16 cellular contexts compared by ENCODE assay signal in the genomic region with DNA sequence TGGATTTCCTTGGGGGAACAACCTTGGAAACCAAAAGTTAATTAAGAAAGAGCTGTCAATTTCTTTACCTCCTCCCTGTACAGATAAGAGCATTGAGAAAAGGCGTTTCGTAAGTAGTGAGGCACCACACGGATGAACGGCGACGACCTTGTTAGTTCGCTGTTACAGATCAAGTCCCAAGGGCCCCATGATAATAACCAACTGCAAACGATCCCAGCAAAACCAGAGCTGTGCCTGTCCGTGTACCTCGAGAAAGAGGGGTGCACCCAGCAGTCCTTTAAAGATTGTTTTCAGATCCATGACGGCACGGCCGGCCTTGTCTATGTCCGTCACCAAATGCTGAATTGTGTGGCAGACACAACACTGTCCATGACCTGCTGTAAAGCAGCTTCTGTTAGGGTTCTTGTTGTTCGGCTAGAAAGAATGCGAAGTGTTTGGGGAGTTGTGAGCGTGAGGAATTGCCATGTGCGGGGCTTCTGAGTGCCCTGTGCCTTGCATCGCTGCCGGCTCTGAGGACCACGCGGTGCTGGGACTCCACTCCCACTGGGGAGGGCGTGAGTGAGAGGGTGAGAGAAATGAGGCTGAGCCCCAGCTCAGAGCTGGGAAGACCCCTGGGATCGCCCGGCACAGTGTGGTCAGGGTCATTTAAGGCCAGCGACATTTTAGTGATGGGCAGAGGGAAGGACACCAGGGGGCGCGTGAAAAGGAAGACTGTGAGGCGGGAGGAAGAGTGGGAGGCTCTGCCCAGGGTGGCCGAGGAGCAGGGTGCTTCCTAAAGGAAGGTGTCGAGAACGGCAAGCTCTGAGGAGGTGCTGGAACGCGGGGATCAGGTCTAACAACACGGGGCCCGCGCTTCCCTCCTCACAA.
A peak's percentile ranks its signal among the peaks of the same experiment; 100 is the strongest.
DNase-seq lines count a peak whose midpoint lies in the region; ATAC-seq, FAIRE-seq and TF ChIP-seq lines count a peak whose summit lies in the region.
"Had no signal": no experiment of that assay in that cellular context is flagged by ENCODE, and none has a peak within 500 bp of the region (broad histone marks: within the 10 kb centered on the region; RNA-seq: fewer than 3 reads in every experiment).

No MANE protein-coding gene starts in this region.

- DNase-seq in HCT116 (ENCODE audit: low read depth, low spot score) (no peak), H1 (ENCODE audit: low read depth in 1 of 2, low spot score in 2 of 2) (peak in 1 of 2 experiments; percentile 49), SW480 (ENCODE audit: low spot score) (no peak), hepatic stellate cell (ENCODE audit: low spot score) (no peak)
- DNase-seq in activated CD4-positive, alpha-beta T cell treated with anti-CD3 and anti-CD28 coated beads for 36 hours: no peak
- DNase-seq: DMS79, MM.1S, NCI-H1105, NCI-H1694 treated with DMSO at 0.1 percent for 48 hours, Right ventricle myocardium superior had no signal

- H3K4me3 Mint-ChIP-seq in activated CD4-positive, alpha-beta T cell treated with anti-CD3 and anti-CD28 coated beads for 36 hours: no peak overlapping the region

- peaks cover 1 to 18% (median 10%) of the 10 kb centered on the region in 10 experiments; a peak in 18 of 20 replicates for H3K4me1 ChIP-seq in BLaER1 treated with 17β-estradiol and CSF1 and Interleukin-3, amounts not matched to agents 10 nM and 100 nM
- no peaks in the 10 kb centered on the region for H3K4me1 ChIP-seq in HCT116 (ENCODE audit: control insufficient read depth in 1 of 2, insufficient read depth in 2 of 2, low read length in 2 of 2)
- peaks cover 3 to 16% (median 11%) of the 10 kb centered on the region in 4 experiments; a peak in 5 of 7 replicates for H3K4me1 ChIP-seq in H1 (replicated peaks in 1 of 4; ENCODE audit: control insufficient read depth in 3 of 4, insufficient read depth in 4 of 4, low read length in 3 of 4)
- H3K4me1 ChIP-seq in neutrophil (ENCODE audit: control insufficient read depth in 1 of 2, insufficient read depth in 1 of 2, low read depth in 1 of 2, low read length in 1 of 2): peaks cover 16 to 36% of the 10 kb centered on the region in 2 experiments

- no peaks in the 10 kb centered on the region for H4K20me1 ChIP-seq in BLaER1 treated with 17β-estradiol and CSF1 and Interleukin-3, amounts not matched to agents 10 nM and 100 nM
- H4K20me1 ChIP-seq in HCT116 (ENCODE audit: insufficient read depth) (no peaks in the 10 kb centered on the region), H1 (replicated peaks in 1 of 2; ENCODE audit: control insufficient read depth in 1 of 2, insufficient read depth in 2 of 2, low read length in 2 of 2) (no peaks in the 10 kb centered on the region)

- H3K4me2 ChIP-seq in BLaER1 treated with 17β-estradiol and CSF1 and Interleukin-3, amounts not matched to agents 10 nM and 100 nM: peak overlapping the region in 8 of 11 experiments; percentile 3 to 54 (median 20); a peak in 10 of 22 replicates
- H3K4me2 ChIP-seq in HCT116 (ENCODE audit: low read length): no peak overlapping the region
- H3K4me2 ChIP-seq in H1 (ENCODE audit: insufficient read depth in 1 of 2, low read depth in 2 of 2, low read length in 2 of 2): no peak overlapping the region

- no peak overlapping the region for H3K18ac ChIP-seq in H1 (ENCODE audit: extremely low read depth, low read length)

- TF ChIP-seq CTCF in HCT116 (IDR thresholded peaks at IDR 0.05 in 2 of 3, conservative IDR thresholded peaks at IDR 0.05 in 1 of 3; ENCODE audit: borderline replicate concordance in 1 of 3, insufficient read depth in 1 of 3, low read depth in 2 of 3, low read length in 2 of 3) (no peak), H1 (IDR thresholded peaks at IDR 0.05; ENCODE audit: control extremely low read depth in 1 of 3, insufficient read depth in 1 of 3, low read depth in 1 of 3, low read length in 3 of 3) (peak in 1 of 3 experiments; percentile 19; a peak in 1 of 4 replicates), neutrophil (IDR thresholded peaks at IDR 0.05) (no peak)

- WGBS in H1 (ENCODE audit: extremely low coverage in 1 of 2, insufficient coverage in 1 of 2, insufficient read length in 1 of 2, insufficient replicate concordance in 2 of 2, low coverage in 1 of 2, low lambda C conversion rate in 2 of 2, missing lambda C conversion rate in 1 of 2), 2 experiments: 89% methylated on average over 37 of the region's 37 CpGs; no CpG with 5 or more reads in 1 of the 2 experiments

- H3K9me3 Mint-ChIP-seq in activated CD4-positive, alpha-beta T cell treated with anti-CD3 and anti-CD28 coated beads for 36 hours (ENCODE audit: low read depth): no peaks in the 10 kb centered on the region

- no peak overlapping the region for H3K56ac ChIP-seq in H1 (replicated peaks; ENCODE audit: insufficient read length, low read depth, low read length)

- H3K27me3 ChIP-seq in BLaER1 treated with 17β-estradiol and CSF1 and Interleukin-3, amounts not matched to agents 10 nM and 100 nM: no peaks in the 10 kb centered on the region
- H3K27me3 ChIP-seq in HCT116 (ENCODE audit: insufficient read depth, low read length) (no peaks in the 10 kb centered on the region), H1 (replicated peaks in 1 of 4; ENCODE audit: control insufficient read depth in 3 of 4, extremely low read depth in 1 of 4, insufficient read depth in 3 of 4, low read length in 3 of 4) (no peaks in the 10 kb centered on the region), neutrophil (no peaks in the 10 kb centered on the region)

- no peak overlapping the region for H3K9ac ChIP-seq in BLaER1 treated with 17β-estradiol and CSF1 and Interleukin-3, amounts not matched to agents 10 nM and 100 nM
- H3K9ac ChIP-seq in HCT116 (ENCODE audit: low read length) (no peak overlapping the region), H1 (replicated peaks in 1 of 4; ENCODE audit: extremely low read depth in 1 of 4, low read depth in 3 of 4, low read length in 3 of 4) (no peak overlapping the region)

- RAD21 ChIA-PET in HCT116 (lab: Charles Lee; ENCODE audit: low non-redundant PET in 1 of 2, low total read pairs in 2 of 2, uncharacterized antibody in 2 of 2, unreplicated experiment in 2 of 2): no interaction called here

- no peak overlapping the region for H3K23ac ChIP-seq in H1 (ENCODE audit: insufficient read length)

- no peaks in the 10 kb centered on the region for H3K9me3 ChIP-seq in BLaER1 treated with 17β-estradiol and CSF1 and Interleukin-3, amounts not matched to agents 10 nM and 100 nM (replicated peaks in 1 of 11)
- H3K9me3 ChIP-seq in HCT116 (ENCODE audit: control insufficient read depth in 1 of 2, insufficient read depth in 1 of 2, low read depth in 1 of 2, low read length in 2 of 2) (no peaks in the 10 kb centered on the region), H1 (ENCODE audit: insufficient read depth in 2 of 2, low read depth in 1 of 2, low read length in 1 of 2) (no peaks in the 10 kb centered on the region), neutrophil (no peaks in the 10 kb centered on the region)

- FAIRE-seq in H1 (lab: Jason Lieb, UNC): no peak
- FAIRE-seq: GM12892, GM18507, H54 had no signal

- H3K27ac Mint-ChIP-seq in activated CD4-positive, alpha-beta T cell treated with anti-CD3 and anti-CD28 coated beads for 36 hours: no peak overlapping the region

- TF ChIP-seq POLR2A in HCT116 (IDR thresholded peaks at IDR 0.05; ENCODE audit: borderline replicate concordance, extremely low read depth, insufficient read depth, insufficient read length): no peak
- no peak for TF ChIP-seq POLR2A in H1 (IDR thresholded peaks at IDR 0.05; ENCODE audit: control extremely low read depth in 1 of 2, low read depth in 2 of 2, low read length in 2 of 2)

- H2BK20ac ChIP-seq in H1 (ENCODE audit: low read length): no peak overlapping the region

- no TSS peak for BruUV-seq in HCT116 (replicated peaks; lab: Mats Ljungman, UMichigan)

- no peaks in the 10 kb centered on the region for H3K79me2 ChIP-seq in HCT116 (ENCODE audit: insufficient read depth, low read length)
- H3K79me2 ChIP-seq in H1 (ENCODE audit: control insufficient read depth in 1 of 2, insufficient read depth in 2 of 2, low read length in 2 of 2): no peaks in the 10 kb centered on the region

- POLR2A ChIA-PET in HCT116 (lab: Charles Lee) (no interaction called here), H1 (lab: Charles Lee; ENCODE audit: partially characterized antibody) (interaction anchor here (1.0 kb wide), 1 partner anchor 23 kb away, joined by 3 read pairs; no protein-coding TSS in a partner anchor)
- POLR2A ChIA-PET in activated CD4-positive, alpha-beta T cell treated with anti-CD3 and anti-CD28 coated beads for 36 hours (lab: Charles Lee): interaction anchor here (0.5 kb wide), 1 partner anchor 880 kb away, joined by 3 read pairs; no protein-coding TSS in a partner anchor

- H2BK15ac ChIP-seq in H1 (ENCODE audit: low read length): no peak overlapping the region

- H3K9me2 ChIP-seq in HCT116 (ENCODE audit: insufficient read depth): no peaks in the 10 kb centered on the region

- no peak overlapping the region for H2BK12ac ChIP-seq in H1 (ENCODE audit: low read depth, low read length)

- H3K79me1 ChIP-seq in H1 (ENCODE audit: low read depth, low read length): no peaks in the 10 kb centered on the region

- H4K8ac ChIP-seq in H1 (ENCODE audit: extremely low read depth, insufficient read depth, low read length): peak overlapping the region; percentile 43

- no peaks in the 10 kb centered on the region for H3K27me3 Mint-ChIP-seq in activated CD4-positive, alpha-beta T cell treated with anti-CD3 and anti-CD28 coated beads for 36 hours

- H3K4me3 ChIP-seq in BLaER1 treated with 17β-estradiol and CSF1 and Interleukin-3, amounts not matched to agents 10 nM and 100 nM: no peak overlapping the region
- H3K4me3 ChIP-seq in HCT116 (replicated peaks in 1 of 2; ENCODE audit: low read depth in 1 of 2, low read length in 2 of 2) (no peak overlapping the region), H1 (ENCODE audit: extremely low read depth in 1 of 4, insufficient read depth in 2 of 4, low read depth in 3 of 4, low read length in 4 of 4) (no peak overlapping the region), neutrophil (ENCODE audit: low read depth in 1 of 2, low read length in 1 of 2) (no peak overlapping the region)

- peaks cover 19% of the 10 kb centered on the region for H3K4me1 Mint-ChIP-seq in activated CD4-positive, alpha-beta T cell treated with anti-CD3 and anti-CD28 coated beads for 36 hours

- TF ChIP-seq EP300 in H1 (IDR thresholded peaks at IDR 0.05; ENCODE audit: borderline replicate concordance in 1 of 2, low read depth in 2 of 2, low read length in 2 of 2): no peak

- H3K23me2 ChIP-seq in H1 (ENCODE audit: low read depth, low read length): no peaks in the 10 kb centered on the region; the same call in 1 of the 2 replicates

- H2AFZ ChIP-seq in HCT116 (ENCODE audit: low read depth, low read length, poor library complexity, severe bottlenecking) (no peak overlapping the region), H1 (ENCODE audit: low read length) (no peak overlapping the region)

- H2AK5ac ChIP-seq in H1 (ENCODE audit: low read depth, low read length): 0 out of 2 replicates have a peak overlapping the region, but pooled peaks have one; percentile 60

- no peak overlapping the region for H2BK120ac ChIP-seq in H1 (replicated peaks; ENCODE audit: low read depth, low read length)

- H3K14ac ChIP-seq in H1 (ENCODE audit: insufficient read length): no peak overlapping the region

- intact Hi-C loops in HCT116 (cut with micrococcal nuclease): no loop called here
- intact Hi-C loops in activated CD4-positive, alpha-beta T cell treated with anti-CD3 and anti-CD28 coated beads for 36 hours (cut with DNase I, micrococcal nuclease): loop anchor here in 1 of 2 experiments (10.0 kb wide), 1 partner anchor 591 kb away; no protein-coding TSS in a partner anchor

- no peaks in the 10 kb centered on the region for H3K36me3 Mint-ChIP-seq in activated CD4-positive, alpha-beta T cell treated with anti-CD3 and anti-CD28 coated beads for 36 hours (ENCODE audit: low read depth)

- H3K4ac ChIP-seq in H1 (replicated peaks; ENCODE audit: insufficient read length, low read depth, low read length): no peak overlapping the region

- no peak overlapping the region for H3K27ac ChIP-seq in BLaER1 treated with 17β-estradiol and CSF1 and Interleukin-3, amounts not matched to agents 10 nM and 100 nM
- H3K27ac ChIP-seq in HCT116 (ENCODE audit: low read depth, low read length) (no peak overlapping the region), H1 (ENCODE audit: low read depth, low read length) (no peak overlapping the region), neutrophil (peak overlapping the region; percentile 26)
- H3K27ac ChIP-seq: C4-2B had no signal

- peak; percentile 49; the same call in 1 of the 2 replicates for ATAC-seq in HCT116
- ATAC-seq in activated CD4-positive, alpha-beta T cell treated with anti-CD3 and anti-CD28 coated beads for 36 hours: no peak

- H4K5ac ChIP-seq in H1 (ENCODE audit: insufficient read length, low read depth, low read length): no peak overlapping the region

- no peaks in the 10 kb centered on the region for H3K36me3 ChIP-seq in BLaER1 treated with 17β-estradiol and CSF1 and Interleukin-3, amounts not matched to agents 10 nM and 100 nM
- H3K36me3 ChIP-seq in HCT116 (ENCODE audit: control insufficient read depth in 1 of 2, insufficient read depth in 2 of 2, low read length in 2 of 2) (no peaks in the 10 kb centered on the region), H1 (ENCODE audit: control insufficient read depth in 2 of 4, insufficient read depth in 4 of 4, low read length in 3 of 4) (no peaks in the 10 kb centered on the region), neutrophil (peaks cover 24% of the 10 kb centered on the region)

- CTCF ChIA-PET in HCT116 (lab: Charles Lee) (no interaction called here), H1 (lab: Charles Lee; ENCODE audit: partially characterized antibody) (interaction anchor here (0.5 to 6.2 kb wide), 16 partner anchors 9 to 325 kb away, joined by 3 to 83 read pairs (median 4); no protein-coding TSS in a partner anchor)
- CTCF ChIA-PET in activated CD4-positive, alpha-beta T cell treated with anti-CD3 and anti-CD28 coated beads for 36 hours (lab: Charles Lee): interaction anchor here (3.4 kb wide), 1 partner anchor 11 kb away, joined by 28 read pairs; no protein-coding TSS in a partner anchor

- H2BK5ac ChIP-seq in H1 (ENCODE audit: low read depth, low read length): 0 out of 2 replicates have a peak overlapping the region, but pooled peaks have one; percentile 21

- TF ChIP-seq RAD21 in HCT116 (IDR thresholded peaks at IDR 0.05; ENCODE audit: low read depth) (no peak), H1 (IDR thresholded peaks at IDR 0.05 in 1 of 2, conservative IDR thresholded peaks at IDR 0.05 in 1 of 2; ENCODE audit: low read depth in 2 of 2, low read length in 2 of 2) (no peak)

- H4K91ac ChIP-seq in H1 (replicated peaks; ENCODE audit: insufficient read length, low read length): no peak overlapping the region

Comparison
In these comparisons a context has a peak if more than half of its experiments do, and no peak if none do; other contexts are left out.
1. H3K4me2 ChIP-seq: peak in BLaER1 treated with 17β-estradiol and CSF1 and Interleukin-3, amounts not matched to agents 10 nM and 100 nM (8 of 11); none in HCT116 (single experiment) and H1 (0 of 2).